ENCODE assay signal across 1 cellular context in genomic region chr5:91378683-91379601, GRCh38.
TF ChIP-seq lines count a peak whose summit lies in the region.

No MANE protein-coding gene starts in this region.

TF ChIP-seq in GM12878, 131 proteins besides CTCF, POLR2A, EP300 and RAD21 (continued from another document):
- TF ChIP-seq, protein P1, sequence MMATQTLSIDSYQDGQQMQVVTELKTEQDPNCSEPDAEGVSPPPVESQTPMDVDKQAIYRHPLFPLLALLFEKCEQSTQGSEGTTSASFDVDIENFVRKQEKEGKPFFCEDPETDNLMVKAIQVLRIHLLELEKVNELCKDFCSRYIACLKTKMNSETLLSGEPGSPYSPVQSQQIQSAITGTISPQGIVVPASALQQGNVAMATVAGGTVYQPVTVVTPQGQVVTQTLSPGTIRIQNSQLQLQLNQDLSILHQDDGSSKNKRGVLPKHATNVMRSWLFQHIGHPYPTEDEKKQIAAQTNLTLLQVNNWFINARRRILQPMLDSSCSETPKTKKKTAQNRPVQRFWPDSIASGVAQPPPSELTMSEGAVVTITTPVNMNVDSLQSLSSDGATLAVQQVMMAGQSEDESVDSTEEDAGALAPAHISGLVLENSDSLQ (IDR thresholded peaks at IDR 0.05): no peak
- TF ChIP-seq ZNF274 (IDR thresholded peaks at IDR 0.05; ENCODE audit: insufficient read depth, insufficient read length) (no peak), ZSCAN29 (IDR thresholded peaks at IDR 0.05) (no peak)
